ENCODE assay signal across 8 cellular contexts in genomic region chr22:22770280-22770871, GRCh38.
A peak's percentile ranks its signal among the peaks of the same experiment; 100 is the strongest.
DNase-seq lines count a peak whose midpoint lies in the region; ATAC-seq and TF ChIP-seq lines count a peak whose summit lies in the region.

No MANE protein-coding gene starts in this region.

- H3K27me3 ChIP-seq in GM23248 (replicated peaks; ENCODE audit: insufficient read depth): peaks cover 17% of the 10 kb centered on the region
- H3K27me3 ChIP-seq in adrenal gland: no peaks in the 10 kb centered on the region

- no peaks in the 10 kb centered on the region for H3F3A ChIP-seq in GM23248 (ENCODE audit: insufficient read depth)

- H3K27ac ChIP-seq in C4-2B (peak overlapping the region; percentile 29), GM23248 (no peak overlapping the region), adrenal gland (no peak overlapping the region)

- H3K4me3 ChIP-seq in GM23248: no peak overlapping the region
- H3K4me3 ChIP-seq in adrenal gland: no peak overlapping the region

- H3K4me2 ChIP-seq in GM23248 (ENCODE audit: unreplicated experiment): no peak overlapping the region

- DNase-seq in GM23248 (peak; percentile 28), SK-N-DZ (ENCODE audit: low spot score) (peak; percentile 12), adrenal gland (peak; percentile 51 to 75 (median 58)), islet precursor cell (peak; percentile 74)
- DNase-seq in stimulated activated CD4-positive, alpha-beta T cell treated with anti-CD3 and anti-CD28 coated beads, TNF-alpha, amount 100 ng/mL, for 24 hours (ENCODE audit: low read depth in 3 of 3): peak in 2 of 3 experiments; percentile 23 to 49

- H3K79me2 ChIP-seq in GM23248 (ENCODE audit: insufficient read depth): no peaks in the 10 kb centered on the region

- H2AFZ ChIP-seq in GM23248: no peak overlapping the region

- H3K9me3 ChIP-seq in GM23248 (ENCODE audit: low read depth) (no peaks in the 10 kb centered on the region), adrenal gland (replicated peaks in 1 of 3) (no peaks in the 10 kb centered on the region)

- 12 to 20% methylated on average over 4 of the region's 4 CpGs for WGBS in GM23248 (ENCODE audit: low coverage in 1 of 2, low lambda C conversion rate in 2 of 2, missing lambda C conversion rate in 2 of 2), 2 experiments
- 35 to 49% (median 39%) methylated on average over 4 of the region's 4 CpGs for WGBS in adrenal gland, 4 donors

- no peaks in the 10 kb centered on the region for H3K9me2 ChIP-seq in GM23248 (ENCODE audit: insufficient read depth)

- TF ChIP-seq POLR2A in adrenal gland (IDR thresholded peaks at IDR 0.05): no peak

- intact Hi-C loops in adrenal gland (cut with DNase I): loop anchor here in 1 of 2 donors (10.0 kb wide), 1 partner anchor 114 kb away; the partner anchor contains the start of gene IGLL5

- in situ Hi-C loops in GM23248 (cut with MboI): no loop called here

- ATAC-seq in GM19463 (IDR thresholded peaks at IDR 0.05; ENCODE audit: unreplicated experiment) (no peak), HG03095 (IDR thresholded peaks at IDR 0.05; ENCODE audit: unreplicated experiment) (no peak)

- H3K4me1 ChIP-seq in GM23248 (ENCODE audit: insufficient read depth) (no peaks in the 10 kb centered on the region), adrenal gland (replicated peaks in 1 of 2) (no peaks in the 10 kb centered on the region)

- TF ChIP-seq CTCF in C4-2B (conservative IDR thresholded peaks at IDR 0.05) (peak; percentile 96), adrenal gland (IDR thresholded peaks at IDR 0.05) (peak; percentile 46 to 74 (median 55))

- no peaks in the 10 kb centered on the region for H4K20me1 ChIP-seq in GM23248 (ENCODE audit: insufficient read depth)

- H3K9ac ChIP-seq in GM23248: no peak overlapping the region

- no peaks in the 10 kb centered on the region for H3K36me3 ChIP-seq in GM23248 (ENCODE audit: low read depth)
- H3K36me3 ChIP-seq in adrenal gland (replicated peaks in 1 of 2): no peaks in the 10 kb centered on the region

Comparison
In these comparisons a context has a peak if more than half of its experiments do, and no peak if none do; other contexts are left out.
1. DNase-seq: peak in every context shown above with its lines; median percentile 74 in islet precursor cell; 58 in adrenal gland; 36 in stimulated activated CD4-positive, alpha-beta T cell treated with anti-CD3 and anti-CD28 coated beads, TNF-alpha, amount 100 ng/mL, for 24 hours; 28 in GM23248; 12 in SK-N-DZ.